Comparison of ENCODE assay signal across 8 cellular contexts in the genomic region with DNA sequence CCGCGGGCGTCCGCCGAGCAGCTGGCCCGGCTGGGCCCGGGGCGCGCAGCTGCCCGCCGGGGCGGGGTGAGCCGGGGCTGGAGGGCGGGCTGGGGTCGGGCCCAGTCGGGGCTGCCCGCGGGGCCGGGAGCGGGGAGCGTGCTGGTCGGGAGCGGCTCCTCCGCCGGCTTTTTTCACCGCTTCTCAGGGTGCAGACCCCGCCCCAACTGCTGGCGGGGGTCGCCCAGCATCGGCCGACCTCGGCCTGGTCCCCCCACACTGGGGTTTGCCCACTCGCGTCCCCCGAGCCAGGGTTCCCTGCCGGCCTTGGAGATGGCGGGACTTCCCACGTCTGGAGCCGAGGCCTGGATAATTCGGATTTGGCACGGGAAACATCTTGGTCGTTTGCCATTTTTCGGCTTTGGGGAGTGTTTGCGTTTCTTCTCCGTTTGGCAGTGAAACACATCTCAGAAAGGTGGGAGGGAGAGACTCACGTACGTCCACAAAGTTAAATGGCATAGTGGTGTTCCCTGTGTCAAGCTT. TPM values are rescaled to one million over a fixed set of nuclear protein-coding genes. Genes with fewer than 3 reads are reported as not detected.
A peak's percentile ranks its signal among the peaks of the same experiment; 100 is the strongest.
DNase-seq lines count a peak whose midpoint lies in the region; ATAC-seq, FAIRE-seq and TF ChIP-seq lines count a peak whose summit lies in the region.

No MANE protein-coding gene starts in this region.

- H3K4me1 Mint-ChIP-seq in chondrocyte (ENCODE audit: low read depth), result peaks cover 35% of the 10 kb centered on the region
- peaks cover 41% of the 10 kb centered on the region for H3K4me1 Mint-ChIP-seq in stimulated activated naive CD8-positive, alpha-beta T cell treated with anti-CD3 and anti-CD28 coated beads, Interleukin-15, amount 100 ng/mL, for 72 hours

- H3K4me2 ChIP-seq in HepG2 (ENCODE audit: low read depth, low read length), result peak overlapping the region; percentile 92

- peak overlapping the region; percentile 94 for H3K27ac Mint-ChIP-seq in chondrocyte (ENCODE audit: unreplicated experiment)
- peak overlapping the region; percentile 96 to 97 for H3K27ac Mint-ChIP-seq in stimulated activated naive CD8-positive, alpha-beta T cell treated with anti-CD3 and anti-CD28 coated beads, Interleukin-15, amount 100 ng/mL, for 72 hours

- peaks cover 45% of the 10 kb centered on the region for H3K79me2 ChIP-seq in HepG2 (ENCODE audit: insufficient read depth, low read length)

- intact Hi-C loops in HepG2 (cut with micrococcal nuclease; ENCODE audit: unreplicated experiment), result no loop called here

- TF ChIP-seq POLR2A in HepG2 (IDR thresholded peaks at IDR 0.05; ENCODE audit: insufficient read depth in 1 of 2, low read depth in 2 of 2, low read length in 2 of 2), result no peak

- H3K4me1 ChIP-seq in HepG2 (ENCODE audit: insufficient read depth, low read length), result peaks cover 45% of the 10 kb centered on the region

- H2AFZ ChIP-seq in HepG2 (ENCODE audit: low read length), result no peak overlapping the region

- H3K9ac ChIP-seq in SK-N-MC (ENCODE audit: insufficient read length), result peak overlapping the region; percentile 95
- peak overlapping the region; percentile 98 for H3K9ac ChIP-seq in HepG2 (ENCODE audit: insufficient read depth, low read depth, low read length)

- no peaks in the 10 kb centered on the region for H4K20me1 ChIP-seq in HepG2 (ENCODE audit: insufficient read depth, low read length)

- peak overlapping the region; percentile 93 for H3K4me3 Mint-ChIP-seq in chondrocyte (ENCODE audit: unreplicated experiment)
- peak overlapping the region; percentile 89 to 94 for H3K4me3 Mint-ChIP-seq in stimulated activated naive CD8-positive, alpha-beta T cell treated with anti-CD3 and anti-CD28 coated beads, Interleukin-15, amount 100 ng/mL, for 72 hours

- peak; percentile 41 for ATAC-seq in GM18909 (IDR thresholded peaks at IDR 0.05; ENCODE audit: poor library complexity, unreplicated experiment)
- peak; percentile 24 for ATAC-seq in HG03378 (IDR thresholded peaks at IDR 0.05; ENCODE audit: unreplicated experiment)
- ATAC-seq in HepG2, result peak; percentile 63
- peak; percentile 51 for ATAC-seq in stimulated activated naive CD8-positive, alpha-beta T cell treated with anti-CD3 and anti-CD28 coated beads, Interleukin-15, amount 100 ng/mL, for 72 hours
- no peak for ATAC-seq in HG03025 (IDR thresholded peaks at IDR 0.05; ENCODE audit: low FRiP score, unreplicated experiment)

- DNase-seq in AG20443 (ENCODE audit: low spot score), result peak; percentile 76
- no peak for DNase-seq in SK-N-MC (ENCODE audit: low read depth, low spot score)
- peak; percentile 88 for DNase-seq in chondrocyte (ENCODE audit: low spot score)
- DNase-seq in HepG2 (ENCODE audit: low spot score), result no peak
- peak in 1 of 2 donors; percentile 14 for DNase-seq in stimulated activated naive CD8-positive, alpha-beta T cell treated with anti-CD3 and anti-CD28 coated beads, Interleukin-15, amount 100 ng/mL, for 72 hours

- no peak for TF ChIP-seq RAD21 in HepG2 (CRISPR knock-in tag; IDR thresholded peaks at IDR 0.05)

- POLR2A ChIA-PET in HepG2 (lab: Yijun Ruan, JAX), result interaction anchor here (0.9 to 1.5 kb wide), 7 partner anchors 9 to 77 kb away, joined by 3 to 10 read pairs (median 4); a partner anchor contains a TSS

- H3K9me3 Mint-ChIP-seq in chondrocyte (ENCODE audit: low read depth), result no peaks in the 10 kb centered on the region
- H3K9me3 Mint-ChIP-seq in stimulated activated naive CD8-positive, alpha-beta T cell treated with anti-CD3 and anti-CD28 coated beads, Interleukin-15, amount 100 ng/mL, for 72 hours, result no peaks in the 10 kb centered on the region

- peak overlapping the region; percentile 84 for H3K4me3 ChIP-seq in SK-N-MC
- peak overlapping the region; percentile 74 to 98 (median 88) for H3K4me3 ChIP-seq in HepG2 (replicated peaks in 1 of 3; ENCODE audit: insufficient read depth in 1 of 3, low read depth in 2 of 3, low read length in 3 of 3)

- H3K27me3 Mint-ChIP-seq in chondrocyte (ENCODE audit: low read depth), result no peaks in the 10 kb centered on the region
- H3K27me3 Mint-ChIP-seq in stimulated activated naive CD8-positive, alpha-beta T cell treated with anti-CD3 and anti-CD28 coated beads, Interleukin-15, amount 100 ng/mL, for 72 hours, result no peaks in the 10 kb centered on the region

- no peaks in the 10 kb centered on the region; a peak in 1 of 5 replicates for H3K27me3 ChIP-seq in HepG2 (ENCODE audit: control insufficient read depth in 1 of 2, insufficient read depth in 2 of 2, low read length in 2 of 2)

- 0% methylated on average over 7 of the region's 47 CpGs for WGBS in HepG2 (ENCODE audit: low lambda C conversion rate)

- H3K27ac ChIP-seq in SK-N-MC, result peak overlapping the region; percentile 46; the same call in 1 of the 2 replicates
- peak overlapping the region; percentile 52 for H3K27ac ChIP-seq in HepG2 (ENCODE audit: extremely low read length, insufficient read depth, low read length)

- H3K36me3 Mint-ChIP-seq in chondrocyte (ENCODE audit: low read depth), result peaks cover 3% of the 10 kb centered on the region

- TF ChIP-seq EP300 in HepG2 (IDR thresholded peaks at IDR 0.05; ENCODE audit: low read depth in 2 of 2, low read length in 2 of 2) (no peak), HepG2 (CRISPR knock-in tag; IDR thresholded peaks at IDR 0.05; ENCODE audit: borderline replicate concordance) (no peak)

- TF ChIP-seq CTCF in chondrocyte (IDR thresholded peaks at IDR 0.05), result no peak
- TF ChIP-seq CTCF in HepG2 (CRISPR knock-in tag; IDR thresholded peaks at IDR 0.05), result no peak

- H3K9me3 ChIP-seq in SK-N-MC (ENCODE audit: low read depth, low read length) (no peaks in the 10 kb centered on the region), HepG2 (ENCODE audit: low read length) (no peaks in the 10 kb centered on the region)

- CTCF ChIA-PET in HepG2 (lab: Yijun Ruan, JAX; ENCODE audit: low intra/inter-chr PET ratio, low total read pairs), result no interaction called here

- BruUV-seq in HepG2 (replicated peaks; lab: Mats Ljungman, UMichigan), result no TSS peak

- H3K36me3 ChIP-seq in SK-N-MC (ENCODE audit: insufficient read depth, low read length), result no peaks in the 10 kb centered on the region; the same call in 1 of the 2 replicates
- no peaks in the 10 kb centered on the region; a peak in 2 of 5 replicates for H3K36me3 ChIP-seq in HepG2 (replicated peaks in 1 of 2; ENCODE audit: control insufficient read depth in 1 of 2, insufficient read depth in 2 of 2, low read length in 2 of 2)

- in situ Hi-C loops in HepG2 (cut with HindIII; ENCODE audit: extremely low pct_ligation_motif_present, low pct_unique_long_range_greater_than_20kb), result no loop called here

- no peak for FAIRE-seq in HepG2 (lab: Jason Lieb, UNC)

TF ChIP-seq in HepG2, 621 proteins besides CTCF, POLR2A, EP300 and RAD21 (continues in another document):
- TF ChIP-seq MBNL3 (CRISPR knock-in tag; conservative IDR thresholded peaks at IDR 0.05), result no peak
- no peak for TF ChIP-seq SMAD1 (CRISPR knock-in tag; IDR thresholded peaks at IDR 0.05; ENCODE audit: borderline replicate concordance, low read depth)
- TF ChIP-seq, protein P1, sequence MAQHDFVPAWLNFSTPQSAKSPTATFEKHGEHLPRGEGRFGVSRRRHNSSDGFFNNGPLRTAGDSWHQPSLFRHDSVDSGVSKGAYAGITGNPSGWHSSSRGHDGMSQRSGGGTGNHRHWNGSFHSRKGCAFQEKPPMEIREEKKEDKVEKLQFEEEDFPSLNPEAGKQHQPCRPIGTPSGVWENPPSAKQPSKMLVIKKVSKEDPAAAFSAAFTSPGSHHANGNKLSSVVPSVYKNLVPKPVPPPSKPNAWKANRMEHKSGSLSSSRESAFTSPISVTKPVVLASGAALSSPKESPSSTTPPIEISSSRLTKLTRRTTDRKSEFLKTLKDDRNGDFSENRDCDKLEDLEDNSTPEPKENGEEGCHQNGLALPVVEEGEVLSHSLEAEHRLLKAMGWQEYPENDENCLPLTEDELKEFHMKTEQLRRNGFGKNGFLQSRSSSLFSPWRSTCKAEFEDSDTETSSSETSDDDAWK (CRISPR knock-in tag; IDR thresholded peaks at IDR 0.05), result no peak
- TF ChIP-seq ZNF782 (CRISPR knock-in tag; IDR thresholded peaks at IDR 0.05; ENCODE audit: borderline replicate concordance), result no peak
- TF ChIP-seq FOXA1 (IDR thresholded peaks at IDR 0.05), result no peak
- TF ChIP-seq FOXA1 (CRISPR knock-in tag; IDR thresholded peaks at IDR 0.05), result no peak
- TF ChIP-seq SKI (IDR thresholded peaks at IDR 0.05; ENCODE audit: partially characterized antibody), result peak; percentile 3
- peak; percentile 11; the same call in 1 of the 2 replicates for TF ChIP-seq ZFY (CRISPR knock-in tag; IDR thresholded peaks at IDR 0.05)
- no peak for TF ChIP-seq ZNF724P (CRISPR knock-in tag; IDR thresholded peaks at IDR 0.05; ENCODE audit: borderline replicate concordance)
- no peak for TF ChIP-seq DMAP1 (CRISPR knock-in tag; IDR thresholded peaks at IDR 0.05)
- no peak for TF ChIP-seq ZNF484 (CRISPR knock-in tag; IDR thresholded peaks at IDR 0.05; ENCODE audit: borderline replicate concordance, low read depth)
- TF ChIP-seq PCBP2 (optimal IDR thresholded peaks at IDR 0.05; ENCODE audit: low read depth, low read length, poor library complexity, severe bottlenecking), result no peak

RNA-seq across cellular contexts. Expression of a gene that starts 0.4 kb away (rescaled TPM):
- total RNA-seq in chondrocyte (83.0 to 102 TPM (median 90.6 TPM) in 3 replicates), HepG2 (2016; rRNA removed; fragmentation: Illumina TruSeq; extraction: Trizol) (34.7 and 54.3 TPM in 2 replicates)
- total RNA-seq in HepG2 (2016; cell fraction: cytosol; rRNA removed; fragmentation: Illumina TruSeq; extraction: Trizol; ENCODE audit: low read depth), result 30.6 and 37.1 TPM in 2 replicates
- total RNA-seq in HepG2 (2016; cell fraction: insoluble cytoplasmic fraction; rRNA removed; fragmentation: Illumina TruSeq; extraction: Trizol), result 29.9 and 47.7 TPM in 2 replicates
- 57.4 and 75.9 TPM in 2 replicates for total RNA-seq in HepG2 (2016; cell fraction: membrane; rRNA removed; fragmentation: Illumina TruSeq; extraction: Trizol)
- total RNA-seq in HepG2 (2016; cell fraction: nucleus; rRNA removed; fragmentation: Illumina TruSeq; extraction: Trizol), result 37.8 and 43.1 TPM in 2 replicates
- 108 and 109 TPM in 2 replicates for polyA plus RNA-seq in HepG2 (2011; rRNA removed)
- 93.8 and 126 TPM in 2 replicates for polyA plus RNA-seq in HepG2 (2011; cell fraction: cytosol; rRNA removed)
- polyA plus RNA-seq in HepG2 (2011; cell fraction: nucleus; rRNA removed), result 77.0 and 77.8 TPM in 2 replicates
- 33.0 and 33.6 TPM in 2 replicates for polyA plus RNA-seq in HepG2 (2012)
- polyA plus RNA-seq in HepG2 (2016; cell fraction: cytosol; fragmentation: Illumina TruSeq; extraction: Trizol; ENCODE audit: low read depth), result 39.8 and 58.7 TPM in 2 replicates
- polyA plus RNA-seq in HepG2 (2016; cell fraction: insoluble cytoplasmic fraction; fragmentation: Illumina TruSeq; extraction: Trizol; ENCODE audit: low read depth), result 42.2 and 44.2 TPM in 2 replicates
- 71.5 and 81.1 TPM in 2 replicates for polyA plus RNA-seq in HepG2 (2016; cell fraction: membrane; fragmentation: Illumina TruSeq; extraction: Trizol; ENCODE audit: low read depth)
- polyA plus RNA-seq in HepG2 (2016; cell fraction: nucleus; fragmentation: Illumina TruSeq; extraction: Trizol; ENCODE audit: insufficient read depth, low read depth), result 66.2 and 69.8 TPM in 2 replicates
- polyA minus RNA-seq in HepG2 (2011; rRNA and poly(A)+ RNA removed; ENCODE audit: low replicate concordance), result 344 and 346 TPM in 2 replicates
- 58.0 and 58.5 TPM in 2 replicates for polyA minus RNA-seq in HepG2 (2011; cell fraction: cytosol; rRNA and poly(A)+ RNA removed)
- 42.7 and 51.5 TPM in 2 replicates for polyA minus RNA-seq in HepG2 (2011; cell fraction: nucleus; rRNA and poly(A)+ RNA removed)

Comparison
In these comparisons a context has a peak if more than half of its experiments do, and no peak if none do; other contexts are left out.
1. DNase-seq: peak in AG20443 (single experiment) and chondrocyte (single experiment); none in SK-N-MC (single experiment) and HepG2 (single experiment).